1 cellular context compared by ENCODE assay signal in genomic region chr9:129143031-129143441, GRCh38.
TF ChIP-seq lines count a peak whose summit lies in the region.

No MANE protein-coding gene starts in this region.

TF ChIP-seq in Ishikawa, 13 proteins besides CTCF, POLR2A, EP300 and RAD21 (continued from another document):
- TF ChIP-seq REST (IDR thresholded peaks at IDR 0.05; ENCODE audit: low read depth) (no peak), NFIC (IDR thresholded peaks at IDR 0.05) (peak; percentile 52; the same call in 1 of the 2 replicates), FOXM1 (IDR thresholded peaks at IDR 0.05; ENCODE audit: borderline replicate concordance, low read depth) (no peak), TEAD4 (IDR thresholded peaks at IDR 0.05) (peak; percentile 48), CREB1 (IDR thresholded peaks at IDR 0.05; ENCODE audit: low read depth) (no peak), CEBPB (IDR thresholded peaks at IDR 0.05) (no peak)
